Comparison of ENCODE assay signal across 20 cellular contexts in the genomic region with DNA sequence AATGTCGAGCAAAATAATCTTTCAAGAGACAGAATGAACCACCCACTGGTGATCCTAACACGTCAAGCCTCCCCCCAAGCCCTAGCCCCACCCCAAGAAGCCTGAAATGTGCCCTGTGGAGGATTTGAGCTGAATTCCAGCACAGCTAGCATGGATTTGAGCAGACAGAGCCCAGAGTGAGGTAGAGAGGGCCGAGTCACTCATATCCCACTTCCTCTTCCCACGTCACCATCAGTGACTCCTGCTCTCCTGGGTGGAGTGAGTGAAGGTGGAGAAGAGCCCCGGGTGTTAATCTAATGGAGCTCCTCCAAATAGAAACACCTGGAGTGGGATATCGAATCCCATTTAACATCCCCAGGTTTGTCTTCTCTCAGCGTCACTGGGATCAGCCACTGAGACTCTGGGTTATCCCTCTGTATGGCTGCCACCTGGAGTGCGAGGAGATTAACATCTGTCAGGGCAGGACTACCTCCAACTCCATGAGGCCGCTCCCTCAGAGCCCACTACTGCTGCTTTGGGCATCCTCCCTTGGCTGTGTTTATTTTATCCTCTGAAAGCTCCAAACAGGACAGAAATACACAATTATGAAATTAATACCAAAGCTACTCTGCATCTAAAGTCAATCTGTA.
"Had no signal": no experiment of that assay in that cellular context is flagged by ENCODE, and none has a peak within 500 bp of the region (broad histone marks: within the 10 kb centered on the region; RNA-seq: fewer than 3 reads in every experiment).

No MANE protein-coding gene starts in this region.

- ATAC-seq: activated CD4-positive, CD25-positive, alpha-beta regulatory T cell treated with anti-CD3 and anti-CD28 coated beads, Interleukin-2, amount 50 U/mL, for 24 hours; activated naive CD4-positive, alpha-beta T cell treated with anti-CD3 and anti-CD28 coated beads, Interleukin-2, amount 50 U/mL, for 72 hours; effector memory CD8-positive, alpha-beta T cell; mucosa of descending colon; naive thymus-derived CD8-positive, alpha-beta T cell; right cardiac atrium had no signal

- H3K27me3 ChIP-seq: tibial artery, uterus had no signal

- H3K9me3 ChIP-seq: mucosa of descending colon, tibial artery, uterus had no signal

- H3K9me3 Mint-ChIP-seq: activated naive CD4-positive, alpha-beta T cell treated with anti-CD3 and anti-CD28 coated beads, Interleukin-2, amount 50 U/mL, for 72 hours; brain; dendritic cell treated with granulocyte-macrophage colony-stimulating factor and Interleukin-4, amounts not matched to agents 40 ng/mL and 50 ng/mL, for 4 days; effector memory CD8-positive, alpha-beta T cell; naive thymus-derived CD8-positive, alpha-beta T cell had no signal

- H3K36me3 Mint-ChIP-seq: activated naive CD4-positive, alpha-beta T cell treated with anti-CD3 and anti-CD28 coated beads, Interleukin-2, amount 50 U/mL, for 72 hours; brain; naive thymus-derived CD8-positive, alpha-beta T cell had no signal

- H3K4me3 Mint-ChIP-seq: brain; dendritic cell treated with granulocyte-macrophage colony-stimulating factor and Interleukin-4, amounts not matched to agents 40 ng/mL and 50 ng/mL, for 4 days; effector memory CD8-positive, alpha-beta T cell; naive thymus-derived CD8-positive, alpha-beta T cell had no signal

- H3K4me1 ChIP-seq: tibial artery, uterus had no signal

- H3K4me1 Mint-ChIP-seq: brain; naive thymus-derived CD8-positive, alpha-beta T cell had no signal

- H3K27ac Mint-ChIP-seq: activated naive CD4-positive, alpha-beta T cell treated with anti-CD3 and anti-CD28 coated beads, Interleukin-2, amount 50 U/mL, for 72 hours; brain; dendritic cell treated with granulocyte-macrophage colony-stimulating factor and Interleukin-4, amounts not matched to agents 40 ng/mL and 50 ng/mL, for 4 days; effector memory CD8-positive, alpha-beta T cell; naive thymus-derived CD8-positive, alpha-beta T cell; progenitor cell of endocrine pancreas had no signal

- H3K4me3 ChIP-seq: mucosa of descending colon, smooth muscle cell, tibial artery, uterus had no signal

- H3K27ac ChIP-seq: tibial artery, uterus had no signal

- H3K27me3 Mint-ChIP-seq: brain; dendritic cell treated with granulocyte-macrophage colony-stimulating factor and Interleukin-4, amounts not matched to agents 40 ng/mL and 50 ng/mL, for 4 days; progenitor cell of endocrine pancreas had no signal

- H3K36me3 ChIP-seq: tibial artery, uterus had no signal

- DNase-seq: activated CD4-positive, alpha-beta T cell treated with anti-CD3 and anti-CD28 coated beads, Interleukin-2, amount 50 U/mL, for 4 hours; activated effector memory CD4-positive, alpha-beta T cell treated with Interleukin-2 at 50 U/mL for 16 hours; activated T-cell treated with anti-CD3 and anti-CD28 coated beads, Interleukin-2, amount 50 U/mL, for 1 hour; amygdala; effector memory CD8-positive, alpha-beta T cell; erythroblast; hypothalamus; mammary epithelial cell; mucosa of descending colon; naive thymus-derived CD8-positive, alpha-beta T cell; occipital lobe; right cardiac atrium; tibial artery; uterus had no signal
